19 cellular contexts compared by ENCODE assay signal in genomic region chr11:66280428-66280827, GRCh38. TPM values are rescaled to one million over a fixed set of nuclear protein-coding genes. Genes with fewer than 3 reads are reported as not detected.
DNase-seq lines count a peak whose midpoint lies in the region; ATAC-seq and TF ChIP-seq lines count a peak whose summit lies in the region.
"Had no signal": no experiment of that assay in that cellular context is flagged by ENCODE, and none has a peak within 500 bp of the region (broad histone marks: within the 10 kb centered on the region; RNA-seq: fewer than 3 reads in every experiment).

No MANE protein-coding gene starts in this region.

- no peaks in the 10 kb centered on the region for H3K27me3 Mint-ChIP-seq in T-helper 17 cell
- peaks cover 0 to 17% (median 11%) of the 10 kb centered on the region in 3 donors for H3K27me3 Mint-ChIP-seq in naive B cell
- H3K27me3 Mint-ChIP-seq: activated CD4-positive, alpha-beta memory T cell treated with anti-CD3 and anti-CD28 coated beads for 36 hours; activated T-cell treated with anti-CD3 and anti-CD28 coated beads, Interleukin-2, amount 50 U/mL, for 24 hours had no signal

- DNase-seq in BE2C (peak; percentile 59), HEK293T (ENCODE audit: extremely low spot score) (no peak), T-helper 17 cell (no peak), naive B cell (no peak), NCI-H526 treated with DMSO at 0.1 percent for 48 hours (lab: John Stamatoyannopoulos, UW) (no peak), coronary artery (ENCODE audit: low spot score) (no peak), HuH-7 (ENCODE audit: low spot score) (no peak), NCI-H1105 (lab: John Stamatoyannopoulos, UW) (no peak)
- DNase-seq: activated CD4-positive, alpha-beta memory T cell treated with anti-CD3 and anti-CD28 coated beads for 36 hours; activated T-cell treated with anti-CD3 and anti-CD28 coated beads, Interleukin-2, amount 50 U/mL, for 24 hours; Kasumi-1; left lung; mucosa of descending colon; NCI-H187 treated with DMSO at 0.1 percent for 48 hours; RPMI8226; stimulated activated CD4-positive, alpha-beta T cell treated with anti-CD3 and anti-CD28 coated beads, Interleukin-4, amount 100 ng/mL, for 1 hour had no signal

- peaks cover 29% of the 10 kb centered on the region for H3K4me1 ChIP-seq in BE2C

- no peaks in the 10 kb centered on the region for H3K9me3 ChIP-seq in BE2C
- no peaks in the 10 kb centered on the region for H3K9me3 ChIP-seq in T-helper 17 cell (ENCODE audit: control insufficient read depth, low read length, poor library complexity, severe bottlenecking)
- H3K9me3 ChIP-seq: left lung, mucosa of descending colon had no signal

- H3K4me3 ChIP-seq in BE2C (ENCODE audit: low read depth, low read length) (no peak overlapping the region), coronary artery (no peak overlapping the region)
- H3K4me3 ChIP-seq: left lung, mucosa of descending colon had no signal

- CTCF ChIA-PET in HEK293T (lab: Yijun Ruan, JAX), result interaction anchor here (1.2 kb wide), 1 partner anchor 22 kb away, joined by 3 read pairs; no protein-coding TSS in a partner anchor

- TF ChIP-seq CTCF in BE2C (IDR thresholded peaks at IDR 0.05; ENCODE audit: low read depth, low read length) (no peak), coronary artery (IDR thresholded peaks at IDR 0.05) (no peak)

- H3K4me1 Mint-ChIP-seq in T-helper 17 cell (peaks cover 23% of the 10 kb centered on the region), naive B cell (peaks cover 48 to 56% (median 50%) of the 10 kb centered on the region in 3 donors)

- H3K27ac ChIP-seq in coronary artery, result no peak overlapping the region
- H3K27ac ChIP-seq: left lung had no signal

- no peaks in the 10 kb centered on the region for H3K9me3 Mint-ChIP-seq in naive B cell
- H3K9me3 Mint-ChIP-seq: activated CD4-positive, alpha-beta memory T cell treated with anti-CD3 and anti-CD28 coated beads for 36 hours; activated naive CD4-positive, alpha-beta T cell treated with anti-CD3 and anti-CD28 coated beads, Interleukin-2, amount 50 U/mL, for 24 hours; activated T-cell treated with anti-CD3 and anti-CD28 coated beads, Interleukin-2, amount 50 U/mL, for 24 hours had no signal

- POLR2A ChIA-PET in HEK293T (lab: Yijun Ruan, JAX), result interaction anchor here (1.2 to 2.8 kb wide), 3 partner anchors 9 to 28 kb away, joined by 3 to 15 read pairs (median 12); partner anchors contain the start of genes RAB1B and YIF1A

- H3K36me3 Mint-ChIP-seq in T-helper 17 cell (ENCODE audit: low read depth) (no peaks in the 10 kb centered on the region), naive B cell (peaks cover 0 to 14% of the 10 kb centered on the region in 2 donors)
- H3K36me3 Mint-ChIP-seq: activated CD4-positive, alpha-beta memory T cell treated with anti-CD3 and anti-CD28 coated beads for 36 hours; activated naive CD4-positive, alpha-beta T cell treated with anti-CD3 and anti-CD28 coated beads, Interleukin-2, amount 50 U/mL, for 24 hours had no signal

- H3K27ac Mint-ChIP-seq in T-helper 17 cell (peak overlapping the region; percentile 94), naive B cell (peak overlapping the region in 4 of 6 donors; percentile 56 to 89 (median 74))
- H3K27ac Mint-ChIP-seq: activated CD4-positive, alpha-beta memory T cell treated with anti-CD3 and anti-CD28 coated beads for 36 hours; activated T-cell treated with anti-CD3 and anti-CD28 coated beads, Interleukin-2, amount 50 U/mL, for 24 hours had no signal

- H3K4me3 Mint-ChIP-seq in T-helper 17 cell (no peak overlapping the region), naive B cell (no peak overlapping the region)
- H3K4me3 Mint-ChIP-seq: activated CD4-positive, alpha-beta memory T cell treated with anti-CD3 and anti-CD28 coated beads for 36 hours; activated T-cell treated with anti-CD3 and anti-CD28 coated beads, Interleukin-2, amount 50 U/mL, for 24 hours had no signal

- H3K27me3 ChIP-seq in BE2C, result no peaks in the 10 kb centered on the region

- ATAC-seq in T-helper 17 cell, result no peak
- no peak for ATAC-seq in naive B cell (ENCODE audit: low read depth in 2 of 2)
- ATAC-seq: esophagus mucosa, left lung, mucosa of descending colon had no signal

- peaks cover 27% of the 10 kb centered on the region for H3K36me3 ChIP-seq in BE2C

TF ChIP-seq in HEK293T, 16 proteins besides CTCF, POLR2A, EP300 and RAD21:
- TF ChIP-seq FOXK2 (IDR thresholded peaks at IDR 0.05), result no peak
- TF ChIP-seq PKNOX1 (IDR thresholded peaks at IDR 0.05), result peak; percentile 61
- TF ChIP-seq ELF4 (IDR thresholded peaks at IDR 0.05), result no peak

RNA-seq across cellular contexts. Expression of gene CNIH2, which starts 2.5 kb away (rescaled TPM):
- 8.1 TPM for polyA plus RNA-seq in BE2C (2012; ENCODE audit: insufficient read depth, insufficient read length, low read depth)
- total RNA-seq in T-helper 17 cell, result 10 to 100 TPM in 1 of 2 donors, 1 to 10 TPM in 1; 9.0 to 14.4 TPM
- not detected for polyA plus RNA-seq in naive B cell (ENCODE audit: low read depth in 6 of 6)
- total RNA-seq: dermis microvascular lymphatic vessel endothelial cell had no signal

RNA-seq across cellular contexts. Expression of gene YIF1A, which starts 8.5 kb away (rescaled TPM):
- polyA plus RNA-seq in BE2C (2012; ENCODE audit: insufficient read depth, insufficient read length, low read depth), result 314 TPM
- total RNA-seq in T-helper 17 cell, result 10 to 100 TPM; 32.6 to 35.1 TPM
- 10 to 100 TPM; 57.1 to 82.1 (median 66.0) TPM for polyA plus RNA-seq in naive B cell (ENCODE audit: low read depth in 6 of 6)

RNA-seq across cellular contexts. Expression of gene TMEM151A, which starts 11.3 kb away (rescaled TPM):
- polyA plus RNA-seq in BE2C (2012; ENCODE audit: insufficient read depth, insufficient read length, low read depth), result 16.8 TPM
- under 1 TPM; 0.16 to 0.32 TPM for total RNA-seq in T-helper 17 cell
- not detected for polyA plus RNA-seq in naive B cell (ENCODE audit: low read depth in 6 of 6)
- total RNA-seq: activated CD4-positive, alpha-beta memory T cell treated with anti-CD3 and anti-CD28 coated beads for 36 hours; dermis microvascular lymphatic vessel endothelial cell; esophagus mucosa had no signal

RNA-seq across cellular contexts. Expression of gene RAB1B, which starts 12.0 kb away (rescaled TPM):
- 263 TPM for polyA plus RNA-seq in BE2C (2012; ENCODE audit: insufficient read depth, insufficient read length, low read depth)
- total RNA-seq in T-helper 17 cell, result 10 to 100 TPM; 72.8 to 89.1 TPM
- polyA plus RNA-seq in naive B cell (ENCODE audit: low read depth in 6 of 6), result 10 to 100 TPM; 10.3 to 13.3 (median 12.2) TPM

RNA-seq across cellular contexts. Expression of gene KLC2, which starts 22.9 kb away (rescaled TPM):
- 79.2 TPM for polyA plus RNA-seq in BE2C (2012; ENCODE audit: insufficient read depth, insufficient read length, low read depth)
- total RNA-seq in T-helper 17 cell, result 10 to 100 TPM; 55.1 to 58.3 TPM
- 1 to 10 TPM in 5 of 6 donors, under 1 TPM in 1; 0.17 to 9.3 (median 5.6) TPM for polyA plus RNA-seq in naive B cell (ENCODE audit: low read depth in 6 of 6)
